17 cellular contexts compared by ENCODE assay signal in genomic region chr7:30921951-30922401, GRCh38. TPM values are rescaled to one million over a fixed set of nuclear protein-coding genes. Genes with fewer than 3 reads are reported as not detected.
DNase-seq lines count a peak whose midpoint lies in the region; ATAC-seq and TF ChIP-seq lines count a peak whose summit lies in the region.
"Had no signal": no experiment of that assay in that cellular context is flagged by ENCODE, and none has a peak within 500 bp of the region (broad histone marks: within the 10 kb centered on the region; RNA-seq: fewer than 3 reads in every experiment).

No MANE protein-coding gene starts in this region.

- no peaks in the 10 kb centered on the region for H3K79me1 ChIP-seq in mesenchymal stem cell (replicated peaks; ENCODE audit: low read length, poor library complexity, severe bottlenecking)

- H3K27me3 ChIP-seq in dorsolateral prefrontal cortex (no peaks in the 10 kb centered on the region), mesenchymal stem cell (ENCODE audit: control insufficient read depth in 1 of 2, insufficient read depth in 1 of 2, low read length in 2 of 2) (no peaks in the 10 kb centered on the region), subcutaneous abdominal adipose tissue (ENCODE audit: control insufficient read depth in 5 of 5, insufficient read depth in 4 of 5, low read length in 5 of 5) (no peaks in the 10 kb centered on the region)
- H3K27me3 ChIP-seq: MG63 had no signal

- peak; percentile 25 for DNase-seq in activated CD4-positive, CD25-positive, alpha-beta regulatory T cell treated with anti-CD3 and anti-CD28 coated beads, Interleukin-2, amount 50 U/mL, for 72 hours
- DNase-seq in dorsolateral prefrontal cortex = peak in 7 of 10 donors; percentile 16 to 35 (median 24)
- no peak for DNase-seq in mesenchymal stem cell
- no peak for DNase-seq in NCI-H1048 (lab: John Stamatoyannopoulos, UW)
- no peak for DNase-seq in NOMO-1 treated with DMSO at 0.1 percent for 48 hours (lab: John Stamatoyannopoulos, UW; ENCODE audit: unreplicated experiment)
- DNase-seq: activated CD4-positive, alpha-beta T cell treated with anti-CD3 and anti-CD28 coated beads, Interleukin-2, amount 50 U/mL, for 4 hours; amniotic stem cell; effector CD8-positive, alpha-beta T cell; MG63 had no signal

- H3K36me3 ChIP-seq in mesenchymal stem cell (ENCODE audit: control insufficient read depth in 1 of 2, insufficient read depth in 2 of 2, low read depth in 1 of 2, low read length in 2 of 2) (peaks cover 13 to 39% of the 10 kb centered on the region in 2 experiments), subcutaneous abdominal adipose tissue (ENCODE audit: control insufficient read depth in 5 of 5, insufficient read depth in 5 of 5, low read length in 5 of 5) (peaks cover 0 to 53% (median 44%) of the 10 kb centered on the region in 5 donors)
- H3K36me3 ChIP-seq: MG63 had no signal

- no peak overlapping the region for H3K4me2 ChIP-seq in mesenchymal stem cell (ENCODE audit: low read length, poor library complexity, severe bottlenecking)

- peak overlapping the region; percentile 73 for H4K91ac ChIP-seq in mesenchymal stem cell (ENCODE audit: low read length)

- peak overlapping the region; percentile 6 to 87 for H2BK12ac ChIP-seq in mesenchymal stem cell (ENCODE audit: low read length in 2 of 2)

- H3K18ac ChIP-seq in mesenchymal stem cell (ENCODE audit: low read depth in 1 of 2, low read length in 2 of 2) = peak overlapping the region; percentile 2 to 67

- H3K14ac ChIP-seq in mesenchymal stem cell (ENCODE audit: low read length in 2 of 2) = peak overlapping the region in 1 of 2 experiments; percentile 73

- no peak overlapping the region for H2AFZ ChIP-seq in mesenchymal stem cell (ENCODE audit: low read depth, low read length)

- intact Hi-C loops in dorsolateral prefrontal cortex (cut with DNase I) = no loop called here

- peak overlapping the region; percentile 53 for H3K9ac ChIP-seq in mesenchymal stem cell (ENCODE audit: low read length)
- no peak overlapping the region for H3K9ac ChIP-seq in subcutaneous abdominal adipose tissue (ENCODE audit: low read length in 5 of 5)

- TF ChIP-seq CTCF in dorsolateral prefrontal cortex (IDR thresholded peaks at IDR 0.05 in 54 of 56, conservative IDR thresholded peaks at IDR 0.05 in 2 of 56; ENCODE audit: low read depth in 1 of 56, partially characterized antibody in 56 of 56) = no peak

- no peak overlapping the region for H3K27ac ChIP-seq in dorsolateral prefrontal cortex
- no peak overlapping the region for H3K27ac ChIP-seq in mesenchymal stem cell (ENCODE audit: low read length, poor library complexity, severe bottlenecking)
- peak overlapping the region; percentile 67 for H3K27ac ChIP-seq in subcutaneous abdominal adipose tissue (ENCODE audit: low read depth, low read length)

- H3K9me3 ChIP-seq in mesenchymal stem cell (ENCODE audit: control insufficient read depth, low read length) (peaks cover 3% of the 10 kb centered on the region), subcutaneous abdominal adipose tissue (ENCODE audit: control insufficient read depth in 5 of 5, low read length in 5 of 5) (peaks cover 0 to 5% (median 4%) of the 10 kb centered on the region in 5 donors)
- H3K9me3 ChIP-seq: Caco-2, MG63 had no signal

- ATAC-seq in activated CD4-positive, CD25-positive, alpha-beta regulatory T cell treated with anti-CD3 and anti-CD28 coated beads, Interleukin-2, amount 50 U/mL, for 24 hours = no peak
- no peak for ATAC-seq in GM21367 (IDR thresholded peaks at IDR 0.05; ENCODE audit: unreplicated experiment)

- H3K4me3 ChIP-seq in dorsolateral prefrontal cortex (no peak overlapping the region), mesenchymal stem cell (ENCODE audit: insufficient read depth in 1 of 2, low read depth in 1 of 2, low read length in 2 of 2) (no peak overlapping the region), subcutaneous abdominal adipose tissue (ENCODE audit: low read depth in 1 of 5, low read length in 5 of 5) (no peak overlapping the region)
- H3K4me3 ChIP-seq: MG63 had no signal

- H4K8ac ChIP-seq in mesenchymal stem cell (ENCODE audit: low read length) = peak overlapping the region; percentile 48

- H2BK15ac ChIP-seq in mesenchymal stem cell (ENCODE audit: low read depth, poor library complexity, severe bottlenecking) = peak overlapping the region; percentile 21

- H3K4me1 ChIP-seq in mesenchymal stem cell (ENCODE audit: control insufficient read depth, insufficient read depth, low read depth, low read length) = peaks cover 33% of the 10 kb centered on the region
- H3K4me1 ChIP-seq in subcutaneous abdominal adipose tissue (ENCODE audit: control insufficient read depth in 5 of 5, insufficient read depth in 5 of 5, low read length in 5 of 5) = peaks cover 3 to 46% (median 21%) of the 10 kb centered on the region in 5 donors
- H3K4me1 ChIP-seq: Caco-2 had no signal

- WGBS in mesenchymal stem cell = 95% methylated on average over 14 of the region's 14 CpGs

- H2AK5ac ChIP-seq in mesenchymal stem cell (ENCODE audit: low read length, severe bottlenecking) = peak overlapping the region; percentile 82

- H3K4ac ChIP-seq in mesenchymal stem cell (ENCODE audit: low read depth in 1 of 2, low read length in 2 of 2) = no peak overlapping the region

- no peak overlapping the region for H3K23ac ChIP-seq in mesenchymal stem cell (ENCODE audit: low read length in 2 of 2)

- no peak overlapping the region for H2BK5ac ChIP-seq in mesenchymal stem cell (ENCODE audit: low read depth, low read length, poor library complexity, severe bottlenecking)

- H2BK120ac ChIP-seq in mesenchymal stem cell (ENCODE audit: low read depth, low read length) = no peak overlapping the region

RNA-seq across cellular contexts. Expression of gene AQP1, which starts 10.3 kb away (rescaled TPM):
- 100 to 1,000 TPM in 59 of 120 experiments, 10 to 100 TPM in 61; 11.4 to 553 (median 98.9) TPM for total RNA-seq in dorsolateral prefrontal cortex
- polyA plus RNA-seq in mesenchymal stem cell (2013, experiment 1 of 2) = 1.0 TPM
- 0.86 TPM for polyA plus RNA-seq in mesenchymal stem cell (2013, experiment 2 of 2)
- total RNA-seq: OCI-LY7 had no signal

RNA-seq across cellular contexts. Expression of gene GHRHR, which starts 41.8 kb away (rescaled TPM):
- 1 to 10 TPM in 99 of 120 experiments, under 1 TPM in 1, not detected in 20; 0.85 to 8.8 (median 3.5) TPM for total RNA-seq in dorsolateral prefrontal cortex
- polyA plus RNA-seq in mesenchymal stem cell (2013, experiment 1 of 2) = not detected
- polyA plus RNA-seq in mesenchymal stem cell (2013, experiment 2 of 2) = not detected
- total RNA-seq: A172, Caco-2, glomerular endothelial cell, OCI-LY7, renal cortical epithelial cell had no signal

Comparison
In these comparisons a context has a peak if more than half of its experiments do, and no peak if none do; other contexts are left out.
1. DNase-seq: peak in activated CD4-positive, CD25-positive, alpha-beta regulatory T cell treated with anti-CD3 and anti-CD28 coated beads, Interleukin-2, amount 50 U/mL, for 72 hours (single experiment) and dorsolateral prefrontal cortex (7 of 10); none in mesenchymal stem cell (single experiment), NCI-H1048 (single experiment) and NOMO-1 treated with DMSO at 0.1 percent for 48 hours (single experiment).